30 cellular contexts compared by ENCODE assay signal in genomic region chr13:114211446-114211845, GRCh38. TPM values are rescaled to one million over a fixed set of nuclear protein-coding genes. Genes with fewer than 3 reads are reported as not detected.
DNase-seq lines count a peak whose midpoint lies in the region; ATAC-seq and TF ChIP-seq lines count a peak whose summit lies in the region.
"Had no signal": no experiment of that assay in that cellular context is flagged by ENCODE, and none has a peak within 500 bp of the region (broad histone marks: within the 10 kb centered on the region; RNA-seq: fewer than 3 reads in every experiment).

No MANE protein-coding gene starts in this region.

- peaks cover 6% of the 10 kb centered on the region for H3F3A ChIP-seq in SK-N-SH (replicated peaks; ENCODE audit: insufficient read depth)
- no peaks in the 10 kb centered on the region for H3F3A ChIP-seq in GM23338 (replicated peaks; ENCODE audit: low read depth)

- no peaks in the 10 kb centered on the region for H4K20me1 ChIP-seq in SK-N-SH (ENCODE audit: insufficient read depth)
- no peaks in the 10 kb centered on the region for H4K20me1 ChIP-seq in GM23338 (replicated peaks; ENCODE audit: insufficient read depth)

- H2AFZ ChIP-seq in SK-N-SH (ENCODE audit: low read depth) (peak overlapping the region; percentile 4; the same call in 1 of the 2 replicates), GM23338 (0 out of 2 replicates have a peak overlapping the region, but pooled peaks have one; percentile 32)

- H3K9me3 ChIP-seq in SK-N-SH, result no peaks in the 10 kb centered on the region
- H3K9me3 ChIP-seq: lower lobe of right lung, uterus had no signal

- H3K9me3 Mint-ChIP-seq in GM23338, result peaks cover 22% of the 10 kb centered on the region
- no peaks in the 10 kb centered on the region for H3K9me3 Mint-ChIP-seq in stimulated activated effector memory CD8-positive, alpha-beta T cell treated with anti-CD3 and anti-CD28 coated beads, Interleukin-12 subunit alpha, Interleukin-12 subunit beta, amount 100 ng/mL, for 72 hours
- H3K9me3 Mint-ChIP-seq: CD8-positive, alpha-beta T cell; stimulated activated naive CD8-positive, alpha-beta T cell treated with anti-CD3 and anti-CD28 coated beads, Interleukin-15, Interleukin-2, amounts not matched to agents 100 ng/mL and 50 ng/mL, for 24 hours had no signal

- no peak for TF ChIP-seq RAD21 in SK-N-SH (IDR thresholded peaks at IDR 0.05; ENCODE audit: low read length)

- peaks cover 7% of the 10 kb centered on the region for H3K27me3 Mint-ChIP-seq in GM23338 (ENCODE audit: insufficient read depth, low read depth, poor library complexity)

- no peak for TF ChIP-seq CTCF in SK-N-SH (IDR thresholded peaks at IDR 0.05)
- TF ChIP-seq CTCF in GM23338 (conservative IDR thresholded peaks at IDR 0.05; ENCODE audit: low read depth in 2 of 2), result no peak
- no peak for TF ChIP-seq CTCF in GM13977 (IDR thresholded peaks at IDR 0.05; ENCODE audit: extremely low read depth, insufficient read depth, missing control alignments)

- DNase-seq in SK-N-SH, result no peak
- DNase-seq in GM23338 (ENCODE audit: low spot score), result no peak
- DNase-seq in NCI-H69 (lab: John Stamatoyannopoulos, UW), result peak; percentile 39
- no peak for DNase-seq in stimulated activated effector memory CD8-positive, alpha-beta T cell treated with anti-CD3 and anti-CD28 coated beads, Interleukin-12 subunit alpha, Interleukin-12 subunit beta, amount 100 ng/mL, for 72 hours (ENCODE audit: low spot score in 2 of 2)
- DNase-seq in NCI-H1436 treated with DMSO at 0.1 percent for 48 hours (lab: John Stamatoyannopoulos, UW), result no peak
- DNase-seq in GM13977 (ENCODE audit: low spot score), result no peak
- DNase-seq in superior temporal gyrus (ENCODE audit: extremely low spot score), result no peak
- DNase-seq: activated CD4-positive, alpha-beta T cell treated with anti-CD3 and anti-CD28 coated beads, Interleukin-2, amount 50 U/mL, for 4 hours; activated CD8-positive, alpha-beta memory T cell treated with anti-CD3 and anti-CD28 coated beads, Interleukin-2, amount 10 ng/mL, durations not matched to agents 7 days and 5 days; activated naive CD4-positive, alpha-beta T cell treated with anti-CD3 and anti-CD28 coated beads, Interleukin-2, amount 50 U/mL, for 16 hours; activated T-cell treated with anti-CD3 and anti-CD28 coated beads, Interleukin-2, amount 50 U/mL, for 72 hours; amniotic stem cell; hypothalamus; lower lobe of right lung; naive thymus-derived CD4-positive, alpha-beta T cell; right cardiac atrium; uterus had no signal

- H3K4me2 ChIP-seq in SK-N-SH, result no peak overlapping the region
- no peak overlapping the region for H3K4me2 ChIP-seq in GM23338
- H3K4me2 ChIP-seq: smooth muscle cell had no signal

- H3K9ac ChIP-seq in SK-N-SH, result no peak overlapping the region

- no peaks in the 10 kb centered on the region for H3K9me2 ChIP-seq in SK-N-SH
- H3K9me2 ChIP-seq in GM23338 (ENCODE audit: insufficient read depth), result no peaks in the 10 kb centered on the region

- in situ Hi-C loops in GM13977 (cut with MboI; ENCODE audit: low pct_unique_long_range_greater_than_20kb, low sequenced_read_pairs, unreplicated experiment), result no loop called here

- no peak overlapping the region for H3K27ac Mint-ChIP-seq in GM23338
- peak overlapping the region; percentile 70 for H3K27ac Mint-ChIP-seq in stimulated activated effector memory CD8-positive, alpha-beta T cell treated with anti-CD3 and anti-CD28 coated beads, Interleukin-12 subunit alpha, Interleukin-12 subunit beta, amount 100 ng/mL, for 72 hours
- H3K27ac Mint-ChIP-seq: activated CD8-positive, alpha-beta memory T cell treated with anti-CD3 and anti-CD28 coated beads, Interleukin-2, amount 10 ng/mL, durations not matched to agents 7 days and 5 days; activated T-cell treated with anti-CD3 and anti-CD28 coated beads, Interleukin-2, amount 50 U/mL, for 72 hours; B cell; CD8-positive, alpha-beta T cell; stimulated activated naive CD8-positive, alpha-beta T cell treated with anti-CD3 and anti-CD28 coated beads, Interleukin-15, Interleukin-2, amounts not matched to agents 100 ng/mL and 50 ng/mL, for 24 hours had no signal

- CTCF ChIA-PET in SK-N-SH (lab: Yijun Ruan, JAX), result interaction anchor here (1.5 kb wide), 1 partner anchor 9 kb away, joined by 4 read pairs; no protein-coding TSS in a partner anchor

- 0 out of 4 replicates have a peak, but pooled peaks cover 0 to 5% of the 10 kb centered on the region in 2 experiments for H3K4me1 ChIP-seq in SK-N-SH (ENCODE audit: control insufficient read depth in 1 of 2, insufficient read depth in 2 of 2, low read depth in 1 of 2, low read length in 1 of 2)
- H3K4me1 ChIP-seq in GM23338 (ENCODE audit: insufficient read depth), result no peaks in the 10 kb centered on the region
- H3K4me1 ChIP-seq: lower lobe of right lung, SJSA1, uterus had no signal

- peaks cover 12% of the 10 kb centered on the region for H3K36me3 Mint-ChIP-seq in GM23338 (ENCODE audit: low read depth)
- no peaks in the 10 kb centered on the region for H3K36me3 Mint-ChIP-seq in stimulated activated effector memory CD8-positive, alpha-beta T cell treated with anti-CD3 and anti-CD28 coated beads, Interleukin-12 subunit alpha, Interleukin-12 subunit beta, amount 100 ng/mL, for 72 hours
- H3K36me3 Mint-ChIP-seq: activated CD8-positive, alpha-beta memory T cell treated with anti-CD3 and anti-CD28 coated beads, Interleukin-2, amount 10 ng/mL, durations not matched to agents 7 days and 5 days; CD8-positive, alpha-beta T cell had no signal

- H3K27ac ChIP-seq in SK-N-SH (ENCODE audit: low read depth in 2 of 2, low read length in 1 of 2) (no peak overlapping the region), GM23338 (ENCODE audit: low read depth) (no peak overlapping the region)
- H3K27ac ChIP-seq: brain microvascular endothelial cell, lower lobe of right lung, RWPE1, SJSA1, uterus had no signal

- H3K4me1 Mint-ChIP-seq in GM23338, result peaks cover 8% of the 10 kb centered on the region
- H3K4me1 Mint-ChIP-seq in stimulated activated effector memory CD8-positive, alpha-beta T cell treated with anti-CD3 and anti-CD28 coated beads, Interleukin-12 subunit alpha, Interleukin-12 subunit beta, amount 100 ng/mL, for 72 hours, result peaks cover 14% of the 10 kb centered on the region
- H3K4me1 Mint-ChIP-seq: activated CD8-positive, alpha-beta memory T cell treated with anti-CD3 and anti-CD28 coated beads, Interleukin-2, amount 10 ng/mL, durations not matched to agents 7 days and 5 days had no signal

- H3K4me3 ChIP-seq in SK-N-SH (ENCODE audit: low read depth in 2 of 2, low read length in 1 of 2) (no peak overlapping the region), GM23338 (no peak overlapping the region)
- H3K4me3 ChIP-seq: lower lobe of right lung, SJSA1, smooth muscle cell, uterus had no signal

- no peak overlapping the region for H3K4me3 Mint-ChIP-seq in GM23338
- no peak overlapping the region for H3K4me3 Mint-ChIP-seq in stimulated activated effector memory CD8-positive, alpha-beta T cell treated with anti-CD3 and anti-CD28 coated beads, Interleukin-12 subunit alpha, Interleukin-12 subunit beta, amount 100 ng/mL, for 72 hours
- H3K4me3 Mint-ChIP-seq: activated CD8-positive, alpha-beta memory T cell treated with anti-CD3 and anti-CD28 coated beads, Interleukin-2, amount 10 ng/mL, durations not matched to agents 7 days and 5 days; activated T-cell treated with anti-CD3 and anti-CD28 coated beads, Interleukin-2, amount 50 U/mL, for 72 hours; B cell; CD8-positive, alpha-beta T cell; stimulated activated naive CD8-positive, alpha-beta T cell treated with anti-CD3 and anti-CD28 coated beads, Interleukin-15, Interleukin-2, amounts not matched to agents 100 ng/mL and 50 ng/mL, for 24 hours had no signal

- H3K27me3 ChIP-seq in SK-N-SH (ENCODE audit: insufficient read depth) (no peaks in the 10 kb centered on the region), GM23338 (ENCODE audit: insufficient read depth) (no peaks in the 10 kb centered on the region)
- H3K27me3 ChIP-seq: brain microvascular endothelial cell, SJSA1, uterus had no signal

- 82% methylated on average over 18 of the region's 18 CpGs for WGBS in SK-N-SH (ENCODE audit: low lambda C conversion rate)

- no peaks in the 10 kb centered on the region for H3K79me2 ChIP-seq in SK-N-SH (ENCODE audit: insufficient read depth)
- no peaks in the 10 kb centered on the region for H3K79me2 ChIP-seq in GM23338 (replicated peaks; ENCODE audit: insufficient read depth)

- no peak for ATAC-seq in SK-N-SH treated with all-trans-retinoic acid at 6 μM for 48 hours
- ATAC-seq in GM23338, result peak; percentile 49; the same call in 2 of the 3 replicates
- no peak for ATAC-seq in stimulated activated effector memory CD8-positive, alpha-beta T cell treated with anti-CD3 and anti-CD28 coated beads, Interleukin-12 subunit alpha, Interleukin-12 subunit beta, amount 100 ng/mL, for 72 hours
- ATAC-seq: activated CD4-positive, CD25-positive, alpha-beta regulatory T cell treated with anti-CD3 and anti-CD28 coated beads, Interleukin-2, amount 50 U/mL, for 24 hours; activated CD8-positive, alpha-beta memory T cell treated with anti-CD3 and anti-CD28 coated beads, Interleukin-2, amount 10 ng/mL, durations not matched to agents 7 days and 5 days; activated T-cell treated with anti-CD3 and anti-CD28 coated beads, Interleukin-2, amount 50 U/mL, for 72 hours; naive thymus-derived CD4-positive, alpha-beta T cell had no signal

- no peak for TF ChIP-seq EP300 in SK-N-SH (IDR thresholded peaks at IDR 0.05; ENCODE audit: borderline replicate concordance in 1 of 2, low read depth in 1 of 2, low read length in 1 of 2)

- POLR2A ChIA-PET in SK-N-SH (lab: Yijun Ruan, JAX), result no interaction called here

- H3K36me3 ChIP-seq in SK-N-SH (replicated peaks in 1 of 2; ENCODE audit: control insufficient read depth in 1 of 2, insufficient read depth in 2 of 2, low read length in 1 of 2) (no peaks in the 10 kb centered on the region), GM23338 (ENCODE audit: insufficient read depth) (no peaks in the 10 kb centered on the region)
- H3K36me3 ChIP-seq: brain microvascular endothelial cell, lower lobe of right lung, SJSA1, uterus had no signal

TF ChIP-seq in SK-N-SH treated with all-trans-retinoic acid at 6 μM for 48 hours, 23 proteins besides CTCF, POLR2A, EP300 and RAD21 (continues in another document):
- TF ChIP-seq ISL1 (CRISPR knock-in tag; IDR thresholded peaks at IDR 0.05), result no peak
- TF ChIP-seq ZC3H10 (CRISPR knock-in tag; IDR thresholded peaks at IDR 0.05), result no peak

TF ChIP-seq in GM23338, 12 proteins besides CTCF, POLR2A, EP300 and RAD21:
- TF ChIP-seq EZH2phosphoT487 (IDR thresholded peaks at IDR 0.05; ENCODE audit: unreplicated experiment) (no peak), EZH2 (IDR thresholded peaks at IDR 0.05; ENCODE audit: low read depth, unreplicated experiment) (no peak)

RNA-seq across cellular contexts. Expression of gene CDC16, which starts 23.3 kb away (rescaled TPM):
- polyA plus RNA-seq in SK-N-SH (2012; rRNA removed), result 56.9 and 77.2 TPM in 2 replicates
- polyA plus RNA-seq in SK-N-SH (2012; cell fraction: cytosol; rRNA removed), result 61.0 and 69.3 TPM in 2 replicates
- polyA plus RNA-seq in SK-N-SH (2012; cell fraction: nucleus; rRNA removed), result 97.4 and 179 TPM in 2 replicates
- total RNA-seq in GM23338 (2014; rRNA removed; shearing (Covaris generic)), result 84.2 and 86.1 TPM in 2 replicates
- polyA plus RNA-seq in GM23338 (2016; fragmentation: Nextera tagmentation; extraction: Ambion mirVana), result 91.3 and 95.9 TPM in 2 replicates

RNA-seq across cellular contexts. Expression of gene CFAP97D2, which starts 32.4 kb away (rescaled TPM):
- not detected in 2 replicates for polyA plus RNA-seq in SK-N-SH (2012; rRNA removed)
- polyA plus RNA-seq in SK-N-SH (2012; cell fraction: cytosol; rRNA removed), result not detected in 2 replicates
- polyA plus RNA-seq in SK-N-SH (2012; cell fraction: nucleus; rRNA removed), result not detected in 2 replicates
- not detected in 2 replicates for total RNA-seq in GM23338 (2014; rRNA removed; shearing (Covaris generic))
- not detected in 2 replicates for polyA plus RNA-seq in GM23338 (2016; fragmentation: Nextera tagmentation; extraction: Ambion mirVana)
- total RNA-seq: A673; activated CD8-positive, alpha-beta memory T cell treated with anti-CD3 and anti-CD28 coated beads, Interleukin-2, amount 10 ng/mL, durations not matched to agents 7 days and 5 days; chondrocyte; LHCN-M2; posterior vena cava; right cardiac atrium; smooth muscle cell; uterus had no signal
- polyA plus RNA-seq: right cardiac atrium, smooth muscle cell had no signal
